Comparison of ENCODE assay signal across 35 cellular contexts in the genomic region with DNA sequence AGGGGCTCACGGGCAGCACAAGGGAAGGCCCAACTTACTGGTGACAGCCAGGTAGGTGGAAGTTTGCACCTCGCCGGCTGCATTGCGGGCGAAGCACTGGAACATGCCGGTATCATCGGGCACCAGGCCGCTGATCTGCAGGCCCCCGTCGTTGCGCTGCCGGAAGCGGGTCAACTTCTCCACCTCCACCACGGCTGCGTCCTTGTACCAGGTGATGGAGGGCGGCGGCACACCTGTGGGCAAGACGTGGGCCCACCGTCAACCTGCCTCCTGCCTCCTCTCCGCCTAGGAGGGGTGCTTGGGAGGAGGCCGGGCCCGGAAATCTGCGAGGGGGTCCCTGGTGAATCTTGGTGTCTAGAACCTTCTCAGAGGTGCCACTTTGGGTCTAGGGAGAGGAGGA.
"Had no signal": no experiment of that assay in that cellular context is flagged by ENCODE, and none has a peak within 500 bp of the region (broad histone marks: within the 10 kb centered on the region; RNA-seq: fewer than 3 reads in every experiment).

No MANE protein-coding gene starts in this region.

- H3K27me3 ChIP-seq: adrenal gland, ascending aorta, body of pancreas, brain microvascular endothelial cell, breast epithelium, cardiac muscle cell had no signal

- DNase-seq: activated effector memory CD4-positive, alpha-beta T cell treated with anti-CD3 and anti-CD28 coated beads, Interleukin-2, amount 50 U/mL, for 16 hours; activated effector memory CD4-positive, alpha-beta T cell treated with Interleukin-2 at 50 U/mL for 16 hours; activated gamma-delta T cell; activated gamma-delta T cell treated with Interleukin-2 at 50 U/mL for 16 hours; activated naive CD4-positive, alpha-beta T cell; activated naive CD4-positive, alpha-beta T cell treated with anti-CD3 and anti-CD28 coated beads for 36 hours; activated naive CD4-positive, alpha-beta T cell treated with anti-CD3 and anti-CD28 coated beads, Interleukin-2, amount 10 ng/mL, durations not matched to agents 7 days and 5 days; activated naive CD4-positive, alpha-beta T cell treated with anti-CD3 and anti-CD28 coated beads, Interleukin-2, amount 50 U/mL, for 16 hours; activated naive CD4-positive, alpha-beta T cell treated with Interleukin-2 at 50 U/mL for 16 hours; activated naive CD8-positive, alpha-beta T cell treated with anti-CD3 and anti-CD28 coated beads for 36 hours; activated naive CD8-positive, alpha-beta T cell treated with anti-CD3 and anti-CD28 coated beads, Interleukin-2, amount 10 ng/mL, durations not matched to agents 7 days and 5 days; activated naive CD8-positive, alpha-beta T cell treated with anti-CD3 and anti-CD28 coated beads, Interleukin-2, amount 50 U/mL, for 24 hours; activated T-cell treated with anti-CD3 and anti-CD28 coated beads for 4 hours; activated T-cell treated with anti-CD3 and anti-CD28 coated beads, Interleukin-2, amount 50 U/mL, for 1 hour; activated T-cell treated with anti-CD3 and anti-CD28 coated beads, Interleukin-2, amount 50 U/mL, for 24 hours; activated T-cell treated with anti-CD3 and anti-CD28 coated beads, Interleukin-2, amount 50 U/mL, for 4 hours; activated T-cell treated with anti-CD3 and anti-CD28 coated beads, Interleukin-2, amount 50 U/mL, for 48 hours; activated T-cell treated with anti-CD3 and anti-CD28 coated beads, Interleukin-2, amount 50 U/mL, for 72 hours; adrenal gland; amniotic stem cell; amygdala; anterior cingulate cortex; aorta; body of pancreas; brain microvascular endothelial cell; caudate nucleus; central memory CD4-positive, alpha-beta T cell; cerebellar nuclear complex had no signal

- H3K4me3 ChIP-seq: adrenal gland, ascending aorta, body of pancreas, breast epithelium, cardiac muscle cell had no signal

- H3K4me1 ChIP-seq: adrenal gland, ascending aorta, body of pancreas, breast epithelium had no signal

- FAIRE-seq: astrocyte, bronchial epithelial cell had no signal

- H3K9me3 ChIP-seq: adrenal gland, ascending aorta, body of pancreas, breast epithelium had no signal

- H3K36me3 ChIP-seq: adrenal gland, ascending aorta, brain microvascular endothelial cell, breast epithelium had no signal

- ATAC-seq: activated naive CD4-positive, alpha-beta T cell treated with anti-CD3 and anti-CD28 coated beads, Interleukin-2, amount 50 U/mL, for 72 hours; activated naive CD8-positive, alpha-beta T cell treated with anti-CD3 and anti-CD28 coated beads, Interleukin-2, amount 50 U/mL, for 24 hours; activated T-cell treated with anti-CD3 and anti-CD28 coated beads, Interleukin-2, amount 50 U/mL, for 4 hours; activated T-cell treated with anti-CD3 and anti-CD28 coated beads, Interleukin-2, amount 50 U/mL, for 72 hours; activated T-helper 17 cell treated with anti-CD3 and anti-CD28 coated beads, Interleukin-2, amount 50 U/mL, for 72 hours; body of pancreas had no signal

- H3K27ac ChIP-seq: adrenal gland, ascending aorta, body of pancreas, brain microvascular endothelial cell, breast epithelium, cardiac muscle cell had no signal
